Comparison of ENCODE assay signal across 25 cellular contexts in the genomic region with DNA sequence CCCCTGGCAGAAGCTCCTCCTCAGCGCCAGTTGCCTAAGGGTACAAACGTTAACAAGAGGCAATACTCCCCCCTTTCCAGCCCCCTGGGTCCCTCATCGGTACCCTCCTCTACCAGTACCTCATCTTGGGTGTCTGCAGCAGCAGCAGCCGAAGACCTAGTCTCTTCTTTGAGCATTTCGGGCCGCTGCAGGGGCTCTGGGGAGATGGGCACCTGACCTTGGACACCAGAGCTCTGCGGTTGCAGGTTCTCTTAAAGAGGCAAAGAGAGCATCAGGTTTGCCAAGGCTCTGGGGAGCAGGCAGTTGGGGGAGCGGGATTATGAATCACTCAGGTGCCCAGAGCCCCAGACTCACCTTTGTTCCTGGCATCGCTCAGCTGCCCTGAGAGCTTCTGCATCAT. TPM values are rescaled to one million over a fixed set of nuclear protein-coding genes. Genes with fewer than 3 reads are reported as not detected.
A peak's percentile ranks its signal among the peaks of the same experiment; 100 is the strongest.
DNase-seq lines count a peak whose midpoint lies in the region; ATAC-seq, FAIRE-seq and TF ChIP-seq lines count a peak whose summit lies in the region.
"Had no signal": no experiment of that assay in that cellular context is flagged by ENCODE, and none has a peak within 500 bp of the region (broad histone marks: within the 10 kb centered on the region; RNA-seq: fewer than 3 reads in every experiment).

No MANE protein-coding gene starts in this region.

- peak overlapping the region; percentile 72 for H3K27ac Mint-ChIP-seq in activated CD4-positive, alpha-beta T cell treated with anti-CD3 and anti-CD28 coated beads, Interleukin-2, amount 10 ng/mL, durations not matched to agents 7 days and 5 days
- H3K27ac Mint-ChIP-seq in CD8-positive, alpha-beta memory T cell, result peak overlapping the region in 1 of 8 donors; percentile 85
- H3K27ac Mint-ChIP-seq in osteocyte (ENCODE audit: unreplicated experiment), result no peak overlapping the region
- H3K27ac Mint-ChIP-seq in stimulated activated memory B cell treated with anti-CD40 and anti-IgM and Interleukin-4, amounts not matched to agents 10 μg/mL and 1 μg/mL and 100 μg/mL, for 72 hours, result no peak overlapping the region
- H3K27ac Mint-ChIP-seq: GM23338, HFFc6 had no signal

- intact Hi-C loops in K562 (cut with micrococcal nuclease) (loop anchor here (5.0 kb wide), 1 partner anchor 38 kb away; no protein-coding TSS in a partner anchor), psoas muscle (cut with DNase I) (loop anchor here in 1 of 2 donors (5.0 kb wide), 1 partner anchor 53 kb away; no protein-coding TSS in a partner anchor), cardiac septum (cut with DNase I) (loop anchor here (5.0 kb wide), 2 partner anchors 78 to 272 kb away; a partner anchor contains a TSS)

- no peaks in the 10 kb centered on the region for H3K27me3 Mint-ChIP-seq in activated CD4-positive, alpha-beta T cell treated with anti-CD3 and anti-CD28 coated beads, Interleukin-2, amount 10 ng/mL, durations not matched to agents 7 days and 5 days
- peaks cover 0 to 6% of the 10 kb centered on the region in 2 donors for H3K27me3 Mint-ChIP-seq in CD8-positive, alpha-beta memory T cell
- H3K27me3 Mint-ChIP-seq in osteocyte (ENCODE audit: unreplicated experiment), result no peaks in the 10 kb centered on the region
- H3K27me3 Mint-ChIP-seq in stimulated activated memory B cell treated with anti-CD40 and anti-IgM and Interleukin-4, amounts not matched to agents 10 μg/mL and 1 μg/mL and 100 μg/mL, for 72 hours, result peaks cover 4% of the 10 kb centered on the region

- no peak overlapping the region for H3K4me3 Mint-ChIP-seq in activated CD4-positive, alpha-beta T cell treated with anti-CD3 and anti-CD28 coated beads, Interleukin-2, amount 10 ng/mL, durations not matched to agents 7 days and 5 days
- peak overlapping the region in 4 of 7 donors; percentile 15 to 77 (median 61) for H3K4me3 Mint-ChIP-seq in CD8-positive, alpha-beta memory T cell
- H3K4me3 Mint-ChIP-seq in osteocyte (ENCODE audit: unreplicated experiment), result no peak overlapping the region
- no peak overlapping the region for H3K4me3 Mint-ChIP-seq in stimulated activated memory B cell treated with anti-CD40 and anti-IgM and Interleukin-4, amounts not matched to agents 10 μg/mL and 1 μg/mL and 100 μg/mL, for 72 hours
- H3K4me3 Mint-ChIP-seq: GM23338, HFFc6 had no signal

- DNase-seq in activated CD4-positive, alpha-beta T cell treated with anti-CD3 and anti-CD28 coated beads, Interleukin-2, amount 10 ng/mL, durations not matched to agents 7 days and 5 days, result no peak
- DNase-seq in activated CD4-positive, alpha-beta T cell treated with anti-CD3 and anti-CD28 coated beads, Interleukin-2, amount 50 U/mL, for 48 hours, result no peak
- no peak for DNase-seq in CD8-positive, alpha-beta memory T cell
- no peak for DNase-seq in K562 (ENCODE audit: extremely low read depth in 1 of 4, low spot score in 3 of 4)
- DNase-seq in osteocyte (ENCODE audit: extremely low spot score, unreplicated experiment), result peak; percentile 80
- no peak for DNase-seq in psoas muscle
- DNase-seq in cardiac septum (ENCODE audit: low spot score), result no peak
- DNase-seq: 8988T; Caco-2; CD4-positive, alpha-beta memory T cell; HFFc6; NCI-H1048; NCI-H1417; NCI-H1694; NCI-H2029 treated with DMSO at 0.1 percent for 48 hours; NCI-H446 treated with DMSO at 0.1 percent for 48 hours; NCI-H526 treated with DMSO at 0.1 percent for 48 hours; SHP77 treated with DMSO at 0.1 percent for 48 hours had no signal

- no peaks in the 10 kb centered on the region for H3K9me3 ChIP-seq in CD8-positive, alpha-beta memory T cell (ENCODE audit: low read length)
- H3K9me3 ChIP-seq in K562 (replicated peaks; ENCODE audit: control insufficient read depth, insufficient read depth, low read depth, low read length) (no peaks in the 10 kb centered on the region), psoas muscle (no peaks in the 10 kb centered on the region)
- H3K9me3 ChIP-seq: Caco-2, HAP-1 had no signal

- BruUV-seq in K562 (replicated peaks; lab: Mats Ljungman, UMichigan), result no TSS peak

- peaks cover 25% of the 10 kb centered on the region for H3K79me2 ChIP-seq in K562 (ENCODE audit: control insufficient read depth, insufficient read depth, low read length)

- H3K27ac ChIP-seq in CD8-positive, alpha-beta memory T cell (ENCODE audit: low read depth, low read length), result no peak overlapping the region
- H3K27ac ChIP-seq in K562 (ENCODE audit: extremely low read depth, low read depth, low read length) (no peak overlapping the region), psoas muscle (no peak overlapping the region)

- no peaks in the 10 kb centered on the region for H3K9me1 ChIP-seq in K562 (ENCODE audit: control insufficient read depth, insufficient read depth, low read length)

- H2AFZ ChIP-seq in K562 (ENCODE audit: low read depth, low read length), result no peak overlapping the region
- H2AFZ ChIP-seq: GM23338 had no signal

- no peak for TF ChIP-seq POLR2A in K562 (conservative IDR thresholded peaks at IDR 0.05)

- H3K4me3 ChIP-seq in CD8-positive, alpha-beta memory T cell (ENCODE audit: low read length), result no peak overlapping the region
- H3K4me3 ChIP-seq in K562 (no peak overlapping the region), psoas muscle (no peak overlapping the region)
- H3K4me3 ChIP-seq: GM23338, HAP-1 had no signal

- H4K20me1 ChIP-seq in K562 (replicated peaks; ENCODE audit: control insufficient read depth, insufficient read depth, low read length), result no peaks in the 10 kb centered on the region

- H3K4me1 Mint-ChIP-seq in activated CD4-positive, alpha-beta T cell treated with anti-CD3 and anti-CD28 coated beads, Interleukin-2, amount 10 ng/mL, durations not matched to agents 7 days and 5 days, result peaks cover 43% of the 10 kb centered on the region
- peaks cover 20 to 53% (median 30%) of the 10 kb centered on the region in 3 donors for H3K4me1 Mint-ChIP-seq in CD8-positive, alpha-beta memory T cell
- H3K4me1 Mint-ChIP-seq in osteocyte (ENCODE audit: unreplicated experiment), result peaks cover 31% of the 10 kb centered on the region
- peaks cover 57% of the 10 kb centered on the region for H3K4me1 Mint-ChIP-seq in stimulated activated memory B cell treated with anti-CD40 and anti-IgM and Interleukin-4, amounts not matched to agents 10 μg/mL and 1 μg/mL and 100 μg/mL, for 72 hours

- no peak for ATAC-seq in K562
- no peak for ATAC-seq in psoas muscle
- no peak for ATAC-seq in stimulated activated memory B cell treated with anti-CD40 and anti-IgM and Interleukin-4, amounts not matched to agents 10 μg/mL and 1 μg/mL and 100 μg/mL, for 72 hours
- ATAC-seq: GM23338, Panc1 had no signal

- no peaks in the 10 kb centered on the region for H3K9me3 Mint-ChIP-seq in activated CD4-positive, alpha-beta T cell treated with anti-CD3 and anti-CD28 coated beads, Interleukin-2, amount 10 ng/mL, durations not matched to agents 7 days and 5 days
- H3K9me3 Mint-ChIP-seq in CD8-positive, alpha-beta memory T cell, result no peaks in the 10 kb centered on the region
- H3K9me3 Mint-ChIP-seq in osteocyte (ENCODE audit: unreplicated experiment), result no peaks in the 10 kb centered on the region
- H3K9me3 Mint-ChIP-seq in stimulated activated memory B cell treated with anti-CD40 and anti-IgM and Interleukin-4, amounts not matched to agents 10 μg/mL and 1 μg/mL and 100 μg/mL, for 72 hours, result no peaks in the 10 kb centered on the region
- H3K9me3 Mint-ChIP-seq: GM23338, HFFc6, IgD-negative memory B cell had no signal

- POLR2A ChIA-PET in activated CD4-positive, alpha-beta T cell treated with anti-CD3 and anti-CD28 coated beads, Interleukin-2, amount 10 ng/mL, durations not matched to agents 7 days and 5 days (lab: Charles Lee), result interaction anchor here (1.1 kb wide), 1 partner anchor 8 kb away, joined by 3 read pairs; a partner anchor contains a TSS
- POLR2A ChIA-PET in CD8-positive, alpha-beta memory T cell (lab: Charles Lee), result interaction anchor here (0.6 to 5.6 kb wide), 4 partner anchors 9 to 151 kb away, joined by 3 to 45 read pairs (median 22); a partner anchor contains a TSS
- POLR2A ChIA-PET in K562 (lab: Yijun Ruan, JAX), result interaction anchor here (0.6 to 5.3 kb wide), 6 partner anchors 8 to 55 kb away, joined by 3 to 34 read pairs (median 4); a partner anchor contains a TSS

- 89% methylated on average over 6 of the region's 9 CpGs for WGBS in K562 (ENCODE audit: insufficient coverage, low coverage, missing lambda C conversion rate)
- WGBS in psoas muscle, 3 donors, result 75 to 93% (median 84%) methylated on average over 9 of the region's 9 CpGs

- no peak overlapping the region for H3K9ac ChIP-seq in K562 (ENCODE audit: insufficient read depth in 1 of 2, low read depth in 2 of 2, low read length in 2 of 2)

- TF ChIP-seq CTCF in K562 (IDR thresholded peaks at IDR 0.05 in 2 of 3, conservative IDR thresholded peaks at IDR 0.05 in 1 of 3; ENCODE audit: insufficient read depth in 2 of 3, low read depth in 1 of 3, low read length in 3 of 3) (no peak), osteocyte (IDR thresholded peaks at IDR 0.05) (no peak), psoas muscle (IDR thresholded peaks at IDR 0.05) (no peak)

- H3K4me2 ChIP-seq in K562 (ENCODE audit: insufficient read depth, low read length), result no peak overlapping the region
- H3K4me2 ChIP-seq: GM23338 had no signal

- peaks cover 7% of the 10 kb centered on the region for H3K36me3 ChIP-seq in CD8-positive, alpha-beta memory T cell (ENCODE audit: insufficient read depth, low read length)
- H3K36me3 ChIP-seq in K562 (ENCODE audit: control insufficient read depth, insufficient read depth, low read length) (peaks cover 17% of the 10 kb centered on the region; the same call in 2 of the 3 replicates), psoas muscle (ENCODE audit: insufficient read depth in 1 of 2, low read depth in 1 of 2) (peaks cover 0 to 23% of the 10 kb centered on the region in 2 donors)

- CTCF ChIA-PET in activated CD4-positive, alpha-beta T cell treated with anti-CD3 and anti-CD28 coated beads, Interleukin-2, amount 10 ng/mL, durations not matched to agents 7 days and 5 days (lab: Charles Lee), result interaction anchor here (1.0 to 6.2 kb wide), 9 partner anchors 9 to 194 kb away, joined by 3 to 47 read pairs (median 13); a partner anchor contains a TSS
- CTCF ChIA-PET in CD8-positive, alpha-beta memory T cell (lab: Charles Lee), result interaction anchor here (1.1 to 2.1 kb wide), 5 partner anchors 8 to 159 kb away, joined by 3 to 6 read pairs (median 4); a partner anchor contains a TSS
- CTCF ChIA-PET in K562 (lab: Yijun Ruan, JAX; ENCODE audit: low intra/inter-chr PET ratio), result no interaction called here

- no peak for FAIRE-seq in K562 (lab: Jason Lieb, UNC)
- FAIRE-seq: G401.6 had no signal

- TF ChIP-seq RAD21 in K562 (CRISPR knock-in tag; conservative IDR thresholded peaks at IDR 0.05 in 1 of 2, IDR thresholded peaks at IDR 0.05 in 1 of 2), result no peak

- H3K4me1 ChIP-seq in CD8-positive, alpha-beta memory T cell (ENCODE audit: insufficient read depth, low read length), result peaks cover 31% of the 10 kb centered on the region
- H3K4me1 ChIP-seq in K562 (replicated peaks in 1 of 2; ENCODE audit: control insufficient read depth in 2 of 2, insufficient read depth in 2 of 2, low read length in 2 of 2) (peaks cover 11 to 43% of the 10 kb centered on the region in 2 experiments; a peak in 4 of 5 replicates), psoas muscle (peaks cover 20% of the 10 kb centered on the region)

- H3K36me3 Mint-ChIP-seq in activated CD4-positive, alpha-beta T cell treated with anti-CD3 and anti-CD28 coated beads, Interleukin-2, amount 10 ng/mL, durations not matched to agents 7 days and 5 days (ENCODE audit: low read depth), result peaks cover 16% of the 10 kb centered on the region
- peaks cover 0 to 37% (median 0%) of the 10 kb centered on the region in 3 donors for H3K36me3 Mint-ChIP-seq in CD8-positive, alpha-beta memory T cell
- peaks cover 1% of the 10 kb centered on the region for H3K36me3 Mint-ChIP-seq in osteocyte (ENCODE audit: unreplicated experiment)
- H3K36me3 Mint-ChIP-seq in stimulated activated memory B cell treated with anti-CD40 and anti-IgM and Interleukin-4, amounts not matched to agents 10 μg/mL and 1 μg/mL and 100 μg/mL, for 72 hours, result peaks cover 27% of the 10 kb centered on the region
- H3K36me3 Mint-ChIP-seq: IgD-negative memory B cell had no signal

- H3K27me3 ChIP-seq in CD8-positive, alpha-beta memory T cell (ENCODE audit: insufficient read depth, low read length, poor library complexity, severe bottlenecking), result peaks cover under 1% of the 10 kb centered on the region
- H3K27me3 ChIP-seq in K562 (ENCODE audit: control insufficient read depth in 2 of 2, insufficient read depth in 2 of 2, low read length in 2 of 2), result no peaks in the 10 kb centered on the region
- no peaks in the 10 kb centered on the region for H3K27me3 ChIP-seq in psoas muscle (ENCODE audit: insufficient read depth in 3 of 3, low read length in 2 of 3)

- TF ChIP-seq EP300 in K562 (IDR thresholded peaks at IDR 0.05; ENCODE audit: low read length), result no peak

- in situ Hi-C loops in K562 (cut with MboI), result no loop called here

RNA-seq across cellular contexts. Expression of a gene that starts 3.5 kb away (rescaled TPM):
- total RNA-seq in activated CD4-positive, alpha-beta T cell treated with anti-CD3 and anti-CD28 coated beads, Interleukin-2, amount 10 ng/mL, durations not matched to agents 7 days and 5 days, result 10 to 100 TPM in 1 of 2 experiments, 1 to 10 TPM in 1; 8.7 to 11.2 TPM
- 10 to 100 TPM; 13.5 to 16.3 TPM for total RNA-seq in CD8-positive, alpha-beta memory T cell
- 33.4 TPM for polyA plus RNA-seq in CD8-positive, alpha-beta memory T cell
- total RNA-seq in K562 (2011; cell fraction: chromatin; rRNA removed; ENCODE audit: low replicate concordance), result 2.1 and 10.9 TPM in 2 replicates
- 16.8 and 21.0 TPM in 2 replicates for total RNA-seq in K562 (2011; cell fraction: nucleolus; rRNA removed)
- 6.7 and 7.4 TPM in 2 replicates for total RNA-seq in K562 (2011; cell fraction: nucleoplasm; rRNA removed)
- 25.8 and 27.4 TPM in 2 replicates for total RNA-seq in K562 (2014; rRNA removed)
- total RNA-seq in K562 (2014; rRNA removed; fragmentation: Illumina TruSeq; extraction: Trizol), result 0.80 and 1.2 TPM in 2 replicates
- 4.1 and 4.5 TPM in 2 replicates for total RNA-seq in K562 (2015; rRNA removed; fragmentation: Illumina TruSeq; extraction: Trizol)
- total RNA-seq in K562 (2021), result 19.5 and 25.4 TPM in 2 replicates
- polyA plus RNA-seq in K562 (2011; rRNA removed), result 3.5 and 5.6 TPM in 2 replicates
- 10.9 and 32.1 TPM in 2 replicates for polyA plus RNA-seq in K562 (2011; cell fraction: cytosol; rRNA removed)
- 29.9 and 52.2 TPM in 2 replicates for polyA plus RNA-seq in K562 (2011; cell fraction: nucleus; rRNA removed)
- polyA plus RNA-seq in K562 (2012), result 9.6 and 16.4 TPM in 2 replicates
- polyA plus RNA-seq in K562 (2014; fragmentation: Illumina TruSeq; extraction: Trizol), result 1.4 and 3.1 TPM in 2 replicates
- under 1 TPM; 0.08 to 0.31 TPM for polyA plus RNA-seq in K562 (2014; fragmentation: Nextera tagmentation; extraction: Ambion mirVana)
- polyA plus RNA-seq in K562 (2014; rRNA removed), result 24.0 and 25.9 TPM in 2 replicates
- polyA minus RNA-seq in K562 (2011; rRNA and poly(A)+ RNA removed), result 0.49 and 0.72 TPM in 2 replicates
- 2.8 and 7.2 TPM in 2 replicates for polyA minus RNA-seq in K562 (2011; cell fraction: cytosol; rRNA and poly(A)+ RNA removed)
- polyA minus RNA-seq in K562 (2011; cell fraction: nucleus; rRNA and poly(A)+ RNA removed), result 5.5 and 7.0 TPM in 2 replicates
- total RNA-seq in osteocyte, result 9.8 and 10.5 TPM in 2 replicates
- 10 to 100 TPM in 2 of 4 donors, 1 to 10 TPM in 2; 7.9 to 13.3 (median 9.5) TPM for total RNA-seq in psoas muscle
- 10 to 100 TPM; 10.8 to 14.8 (median 13.0) TPM for polyA plus RNA-seq in psoas muscle
- 12.1 TPM for total RNA-seq in cardiac septum

RNA-seq across cellular contexts. Expression of a gene that starts 5.6 kb away (rescaled TPM):
- 1 to 10 TPM; 1.4 to 1.6 TPM for total RNA-seq in activated CD4-positive, alpha-beta T cell treated with anti-CD3 and anti-CD28 coated beads, Interleukin-2, amount 10 ng/mL, durations not matched to agents 7 days and 5 days
- 1 to 10 TPM; 2.5 to 3.2 TPM for total RNA-seq in CD8-positive, alpha-beta memory T cell
- 1.9 TPM for polyA plus RNA-seq in CD8-positive, alpha-beta memory T cell
- 2.6 and 10.1 TPM in 2 replicates for total RNA-seq in K562 (2011; cell fraction: chromatin; rRNA removed; ENCODE audit: low replicate concordance)
- total RNA-seq in K562 (2011; cell fraction: nucleolus; rRNA removed), result 6.1 and 10.2 TPM in 2 replicates
- 3.3 and 4.3 TPM in 2 replicates for total RNA-seq in K562 (2011; cell fraction: nucleoplasm; rRNA removed)
- 0.54 and 1.1 TPM in 2 replicates for total RNA-seq in K562 (2014; rRNA removed)
- total RNA-seq in K562 (2014; rRNA removed; fragmentation: Illumina TruSeq; extraction: Trizol), result 0.10 and 0.11 TPM in 2 replicates
- 0.54 and 0.60 TPM in 2 replicates for total RNA-seq in K562 (2015; rRNA removed; fragmentation: Illumina TruSeq; extraction: Trizol)
- 1.5 and 1.7 TPM in 2 replicates for total RNA-seq in K562 (2021)
- polyA plus RNA-seq in K562 (2011; rRNA removed), result 0.89 and 1.6 TPM in 2 replicates
- polyA plus RNA-seq in K562 (2011; cell fraction: cytosol; rRNA removed), result 1.2 and 3.0 TPM in 2 replicates
- 7.0 and 9.6 TPM in 2 replicates for polyA plus RNA-seq in K562 (2011; cell fraction: nucleus; rRNA removed)
- polyA plus RNA-seq in K562 (2012), result 3.4 TPM in 2 replicates
- polyA plus RNA-seq in K562 (2014; fragmentation: Illumina TruSeq; extraction: Trizol), result 0.40 and 0.64 TPM in 2 replicates
- polyA plus RNA-seq in K562 (2014; fragmentation: Nextera tagmentation; extraction: Ambion mirVana), result not detected
- 0.89 and 1.5 TPM in 2 replicates for polyA plus RNA-seq in K562 (2014; rRNA removed)
- polyA minus RNA-seq in K562 (2011; rRNA and poly(A)+ RNA removed), result 0.06 and 0.49 TPM in 2 replicates
- polyA minus RNA-seq in K562 (2011; cell fraction: cytosol; rRNA and poly(A)+ RNA removed), result 0.76 and 1.8 TPM in 2 replicates
- polyA minus RNA-seq in K562 (2011; cell fraction: nucleus; rRNA and poly(A)+ RNA removed), result 2.7 and 3.5 TPM in 2 replicates
- 0.99 and 1.8 TPM in 2 replicates for total RNA-seq in osteocyte
- total RNA-seq in psoas muscle, result 1 to 10 TPM in 1 of 4 donors, under 1 TPM in 3; 0.15 to 1.7 (median 0.51) TPM
- polyA plus RNA-seq in psoas muscle, result 1 to 10 TPM in 1 of 3 donors, under 1 TPM in 1, not detected in 1; 0.25 to 1.0 TPM
- 1.7 TPM for total RNA-seq in cardiac septum

RNA-seq across cellular contexts. Expression of a gene that starts 8.2 kb away (rescaled TPM):
- total RNA-seq in activated CD4-positive, alpha-beta T cell treated with anti-CD3 and anti-CD28 coated beads, Interleukin-2, amount 10 ng/mL, durations not matched to agents 7 days and 5 days, result 10 to 100 TPM; 63.6 to 68.9 TPM
- 10 to 100 TPM; 62.4 to 64.8 TPM for total RNA-seq in CD8-positive, alpha-beta memory T cell
- polyA plus RNA-seq in CD8-positive, alpha-beta memory T cell, result 61.7 TPM
- total RNA-seq in K562 (2011; cell fraction: chromatin; rRNA removed; ENCODE audit: low replicate concordance), result 16.7 and 39.3 TPM in 2 replicates
- total RNA-seq in K562 (2011; cell fraction: nucleolus; rRNA removed), result 30.3 and 31.5 TPM in 2 replicates
- 14.4 and 24.2 TPM in 2 replicates for total RNA-seq in K562 (2011; cell fraction: nucleoplasm; rRNA removed)
- total RNA-seq in K562 (2014; rRNA removed) (35.9 and 37.0 TPM in 2 replicates), K562 (2014; rRNA removed; fragmentation: Illumina TruSeq; extraction: Trizol) (13.5 and 17.8 TPM in 2 replicates), K562 (2015; rRNA removed; fragmentation: Illumina TruSeq; extraction: Trizol) (19.9 and 21.0 TPM in 2 replicates), K562 (2021) (36.0 and 40.1 TPM in 2 replicates), osteocyte (81.3 and 82.1 TPM in 2 replicates), psoas muscle (10 to 100 TPM; 53.3 to 81.9 (median 73.3) TPM), cardiac septum (62.4 TPM)
- polyA plus RNA-seq in K562 (2011; rRNA removed) (27.4 and 34.9 TPM in 2 replicates), K562 (2014; fragmentation: Illumina TruSeq; extraction: Trizol) (44.5 and 48.9 TPM in 2 replicates), K562 (2014; fragmentation: Nextera tagmentation; extraction: Ambion mirVana) (10 to 100 TPM in 1 of 2 experiments, 1 to 10 TPM in 1; 8.5 to 17.0 TPM), K562 (2014; rRNA removed) (45.6 and 48.3 TPM in 2 replicates), psoas muscle (100 to 1,000 TPM in 1 of 3 donors, 10 to 100 TPM in 2; 56.3 to 103 (median 77.2) TPM)
- 53.4 and 65.7 TPM in 2 replicates for polyA plus RNA-seq in K562 (2011; cell fraction: cytosol; rRNA removed)
- 66.8 and 81.1 TPM in 2 replicates for polyA plus RNA-seq in K562 (2011; cell fraction: nucleus; rRNA removed)
- 33.8 and 48.3 TPM in 2 replicates for polyA plus RNA-seq in K562 (2012)
- 9.5 TPM in 2 replicates for polyA minus RNA-seq in K562 (2011; rRNA and poly(A)+ RNA removed)
- 22.7 and 24.0 TPM in 2 replicates for polyA minus RNA-seq in K562 (2011; cell fraction: cytosol; rRNA and poly(A)+ RNA removed)
- polyA minus RNA-seq in K562 (2011; cell fraction: nucleus; rRNA and poly(A)+ RNA removed), result 7.7 and 8.6 TPM in 2 replicates

RNA-seq across cellular contexts. Expression of a gene that starts 27.2 kb away (rescaled TPM):
- total RNA-seq in activated CD4-positive, alpha-beta T cell treated with anti-CD3 and anti-CD28 coated beads, Interleukin-2, amount 10 ng/mL, durations not matched to agents 7 days and 5 days, result under 1 TPM in 1 of 2 experiments, not detected in 1; 0.17 TPM
- total RNA-seq in CD8-positive, alpha-beta memory T cell, result under 1 TPM; 0.57 to 0.62 TPM
- 0.70 TPM for polyA plus RNA-seq in CD8-positive, alpha-beta memory T cell
- 0.48 and 0.93 TPM in 2 replicates for total RNA-seq in K562 (2011; cell fraction: chromatin; rRNA removed; ENCODE audit: low replicate concordance)
- 1.0 and 1.3 TPM in 2 replicates for total RNA-seq in K562 (2011; cell fraction: nucleolus; rRNA removed)
- 1.6 and 1.9 TPM in 2 replicates for total RNA-seq in K562 (2011; cell fraction: nucleoplasm; rRNA removed)
- 0.41 and 0.90 TPM in 2 replicates for total RNA-seq in K562 (2014; rRNA removed)
- total RNA-seq in K562 (2014; rRNA removed; fragmentation: Illumina TruSeq; extraction: Trizol), result not detected in 2 replicates
- total RNA-seq in K562 (2015; rRNA removed; fragmentation: Illumina TruSeq; extraction: Trizol), result 0.26 and 0.29 TPM in 2 replicates
- total RNA-seq in K562 (2021), result 0.38 and 0.49 TPM in 2 replicates
- 0.08 and 0.24 TPM in 2 replicates for polyA plus RNA-seq in K562 (2011; rRNA removed)
- polyA plus RNA-seq in K562 (2011; cell fraction: cytosol; rRNA removed), result 0.40 and 0.70 TPM in 2 replicates
- 0.63 and 0.87 TPM in 2 replicates for polyA plus RNA-seq in K562 (2011; cell fraction: nucleus; rRNA removed)
- 1.9 and 2.0 TPM in 2 replicates for polyA plus RNA-seq in K562 (2012)
- polyA plus RNA-seq in K562 (2014; fragmentation: Illumina TruSeq; extraction: Trizol), result 0.18 and 0.30 TPM in 2 replicates
- under 1 TPM; 0.03 to 0.14 TPM for polyA plus RNA-seq in K562 (2014; fragmentation: Nextera tagmentation; extraction: Ambion mirVana)
- polyA plus RNA-seq in K562 (2014; rRNA removed), result 0.16 and 0.35 TPM in 2 replicates
- polyA minus RNA-seq in K562 (2011; rRNA and poly(A)+ RNA removed), result 0.21 and 0.30 TPM in 2 replicates
- polyA minus RNA-seq in K562 (2011; cell fraction: cytosol; rRNA and poly(A)+ RNA removed), result not detected in 2 replicates
- polyA minus RNA-seq in K562 (2011; cell fraction: nucleus; rRNA and poly(A)+ RNA removed), result 1.2 and 1.5 TPM in 2 replicates
- not detected in 2 replicates for total RNA-seq in osteocyte
- not detected for total RNA-seq in psoas muscle
- under 1 TPM in 1 of 3 donors, not detected in 2; 0.01 TPM for polyA plus RNA-seq in psoas muscle
- total RNA-seq in cardiac septum, result not detected
- polyA plus RNA-seq: BJ had no signal

RNA-seq across cellular contexts. Expression of a gene that starts 28.6 kb away (rescaled TPM):
- 10 to 100 TPM; 74.8 to 81.8 TPM for total RNA-seq in activated CD4-positive, alpha-beta T cell treated with anti-CD3 and anti-CD28 coated beads, Interleukin-2, amount 10 ng/mL, durations not matched to agents 7 days and 5 days
- 100 to 1,000 TPM; 323 to 324 TPM for total RNA-seq in CD8-positive, alpha-beta memory T cell
- polyA plus RNA-seq in CD8-positive, alpha-beta memory T cell, result 14.0 TPM
- total RNA-seq in K562 (2011; cell fraction: chromatin; rRNA removed; ENCODE audit: low replicate concordance), result 20.7 and 56.0 TPM in 2 replicates
- 26.2 and 30.9 TPM in 2 replicates for total RNA-seq in K562 (2011; cell fraction: nucleolus; rRNA removed)
- 16.3 and 26.1 TPM in 2 replicates for total RNA-seq in K562 (2011; cell fraction: nucleoplasm; rRNA removed)
- 14.7 and 19.3 TPM in 2 replicates for total RNA-seq in K562 (2014; rRNA removed)
- total RNA-seq in K562 (2014; rRNA removed; fragmentation: Illumina TruSeq; extraction: Trizol), result 5.7 and 6.0 TPM in 2 replicates
- 4.2 and 5.3 TPM in 2 replicates for total RNA-seq in K562 (2015; rRNA removed; fragmentation: Illumina TruSeq; extraction: Trizol)
- 20.3 and 20.6 TPM in 2 replicates for total RNA-seq in K562 (2021)
- polyA plus RNA-seq in K562 (2011; rRNA removed), result 7.9 and 9.7 TPM in 2 replicates
- polyA plus RNA-seq in K562 (2011; cell fraction: cytosol; rRNA removed), result 5.8 and 10.1 TPM in 2 replicates
- polyA plus RNA-seq in K562 (2011; cell fraction: nucleus; rRNA removed), result 29.8 and 52.6 TPM in 2 replicates
- polyA plus RNA-seq in K562 (2012), result 13.9 and 31.5 TPM in 2 replicates
- 9.4 and 11.4 TPM in 2 replicates for polyA plus RNA-seq in K562 (2014; fragmentation: Illumina TruSeq; extraction: Trizol)
- under 1 TPM; 0.07 to 0.11 TPM for polyA plus RNA-seq in K562 (2014; fragmentation: Nextera tagmentation; extraction: Ambion mirVana)
- polyA plus RNA-seq in K562 (2014; rRNA removed), result 12.2 and 15.3 TPM in 2 replicates
- 4.3 and 4.6 TPM in 2 replicates for polyA minus RNA-seq in K562 (2011; rRNA and poly(A)+ RNA removed)
- 6.4 and 11.0 TPM in 2 replicates for polyA minus RNA-seq in K562 (2011; cell fraction: cytosol; rRNA and poly(A)+ RNA removed)
- 8.2 and 8.8 TPM in 2 replicates for polyA minus RNA-seq in K562 (2011; cell fraction: nucleus; rRNA and poly(A)+ RNA removed)
- total RNA-seq in osteocyte, result 32.5 and 38.6 TPM in 2 replicates
- total RNA-seq in psoas muscle, result 10 to 100 TPM; 11.3 to 86.0 (median 12.7) TPM
- polyA plus RNA-seq in psoas muscle, result 10 to 100 TPM in 2 of 3 donors, 1 to 10 TPM in 1; 8.3 to 13.2 (median 10.9) TPM
- total RNA-seq in cardiac septum, result 20.5 TPM

Comparison
In these comparisons a context has a peak if more than half of its experiments do, and no peak if none do; other contexts are left out.
1. H3K4me3 Mint-ChIP-seq: peak in CD8-positive, alpha-beta memory T cell (4 of 7); none in activated CD4-positive, alpha-beta T cell treated with anti-CD3 and anti-CD28 coated beads, Interleukin-2, amount 10 ng/mL, durations not matched to agents 7 days and 5 days (single experiment), osteocyte (single experiment) and stimulated activated memory B cell treated with anti-CD40 and anti-IgM and Interleukin-4, amounts not matched to agents 10 μg/mL and 1 μg/mL and 100 μg/mL, for 72 hours (single experiment).